3 cellular contexts compared by ENCODE assay signal in genomic region chr17:79041723-79042420, GRCh38.
TF ChIP-seq lines count a peak whose summit lies in the region.

No MANE protein-coding gene starts in this region.

TF ChIP-seq in SK-N-SH treated with all-trans-retinoic acid at 6 μM for 48 hours, 23 proteins besides CTCF, POLR2A, EP300 and RAD21:
- TF ChIP-seq ZFP3 (CRISPR knock-in tag; IDR thresholded peaks at IDR 0.05) (peak; percentile 48; the same call in 1 of the 2 replicates), POU6F1 (CRISPR knock-in tag; IDR thresholded peaks at IDR 0.05; ENCODE audit: borderline replicate concordance, low read depth) (no peak), ESRRG (CRISPR knock-in tag; IDR thresholded peaks at IDR 0.05) (no peak)

TF ChIP-seq in SK-N-SH, 30 proteins besides CTCF, POLR2A, EP300 and RAD21:
- TF ChIP-seq USF1 (IDR thresholded peaks at IDR 0.05; ENCODE audit: borderline replicate concordance, low read depth) (no peak), ELF1 (IDR thresholded peaks at IDR 0.05) (no peak)

TF ChIP-seq in IMR-90, 13 proteins besides CTCF, POLR2A, EP300 and RAD21 (continued from another document):
- TF ChIP-seq ELK1 (IDR thresholded peaks at IDR 0.05; ENCODE audit: borderline replicate concordance, low read depth, low read length) (no peak), CHD1 (IDR thresholded peaks at IDR 0.05; ENCODE audit: low read depth, low read length) (no peak), BHLHE40 (IDR thresholded peaks at IDR 0.05; ENCODE audit: low read depth, low read length) (no peak), CEBPB (IDR thresholded peaks at IDR 0.05; ENCODE audit: low read depth, low read length) (no peak), SMC3 (IDR thresholded peaks at IDR 0.05; ENCODE audit: low read depth, low read length) (no peak)
